In the genomic region with DNA sequence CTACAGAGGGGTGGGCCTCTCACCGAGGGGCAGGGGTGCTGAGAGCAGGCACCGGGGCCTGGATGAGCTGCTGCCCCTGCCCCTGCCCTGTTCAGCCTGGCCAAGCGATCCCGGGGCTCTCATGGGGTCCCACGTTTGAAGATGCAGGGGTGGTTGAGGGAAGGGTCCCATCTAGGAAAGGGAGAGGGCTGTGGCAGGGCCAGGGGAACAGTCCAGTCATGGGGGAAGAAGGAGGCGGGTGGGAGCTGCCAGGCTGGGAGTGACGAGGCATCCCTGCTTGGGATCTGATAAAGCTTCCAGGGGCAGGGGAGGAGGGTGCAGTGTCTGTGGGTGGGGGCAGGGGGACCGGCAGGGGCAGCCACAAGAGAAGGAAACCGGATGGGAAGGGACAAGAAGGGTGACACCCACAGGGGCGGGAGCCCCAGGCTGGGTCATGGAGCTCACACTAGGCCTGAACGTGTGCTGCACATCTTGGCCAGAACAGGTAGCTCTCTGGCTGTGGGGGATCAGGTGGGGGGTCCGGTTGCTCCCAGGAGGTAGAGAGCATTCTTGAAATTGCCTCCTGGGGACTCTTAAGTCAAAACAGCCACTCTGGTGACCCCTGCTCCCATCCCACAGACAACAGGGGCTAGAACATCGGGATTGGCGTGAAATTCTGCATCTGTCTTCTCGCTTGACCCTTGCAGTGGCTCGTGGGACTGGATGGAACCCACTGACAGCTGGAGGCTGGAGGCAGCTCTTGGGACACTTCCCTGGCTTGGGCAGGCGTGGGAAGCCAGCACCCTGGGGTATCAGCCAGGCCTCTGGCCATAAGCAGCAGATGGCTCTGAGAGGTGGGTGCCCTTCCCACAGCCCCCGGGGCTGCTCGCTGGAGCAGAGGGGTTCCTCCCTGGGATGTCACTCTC, we compare ENCODE assay signal across 1 cellular context.
A peak's percentile ranks its signal among the peaks of the same experiment; 100 is the strongest.
TF ChIP-seq lines count a peak whose summit lies in the region.

No MANE protein-coding gene starts in this region.

TF ChIP-seq in K562, 482 proteins besides CTCF, POLR2A, EP300 and RAD21 (continued from another document and continues in another):
- TF ChIP-seq PHTF2 (CRISPR knock-in tag; IDR thresholded peaks at IDR 0.05): no peak
- TF ChIP-seq EWSR1 (IDR thresholded peaks at IDR 0.05; ENCODE audit: borderline replicate concordance, low read depth, partially characterized antibody): no peak
- peak; percentile 78 for TF ChIP-seq CREM (IDR thresholded peaks at IDR 0.05; ENCODE audit: low read depth)
- TF ChIP-seq GTF2A2 (tag; IDR thresholded peaks at IDR 0.05): no peak
- TF ChIP-seq MAFG (tag; conservative IDR thresholded peaks at IDR 0.05): peak; percentile 78
- TF ChIP-seq, protein P1, sequence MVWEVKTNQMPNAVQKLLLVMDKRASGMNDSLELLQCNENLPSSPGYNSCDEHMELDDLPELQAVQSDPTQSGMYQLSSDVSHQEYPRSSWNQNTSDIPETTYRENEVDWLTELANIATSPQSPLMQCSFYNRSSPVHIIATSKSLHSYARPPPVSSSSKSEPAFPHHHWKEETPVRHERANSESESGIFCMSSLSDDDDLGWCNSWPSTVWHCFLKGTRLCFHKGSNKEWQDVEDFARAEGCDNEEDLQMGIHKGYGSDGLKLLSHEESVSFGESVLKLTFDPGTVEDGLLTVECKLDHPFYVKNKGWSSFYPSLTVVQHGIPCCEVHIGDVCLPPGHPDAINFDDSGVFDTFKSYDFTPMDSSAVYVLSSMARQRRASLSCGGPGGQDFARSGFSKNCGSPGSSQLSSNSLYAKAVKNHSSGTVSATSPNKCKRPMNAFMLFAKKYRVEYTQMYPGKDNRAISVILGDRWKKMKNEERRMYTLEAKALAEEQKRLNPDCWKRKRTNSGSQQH (CRISPR knock-in tag; IDR thresholded peaks at IDR 0.05): no peak
- TF ChIP-seq SMAD3 (CRISPR knock-in tag; conservative IDR thresholded peaks at IDR 0.05): no peak
- TF ChIP-seq FOSL1 (tag; conservative IDR thresholded peaks at IDR 0.05): peak; percentile 61
- no peak for TF ChIP-seq SIN3B (IDR thresholded peaks at IDR 0.05; ENCODE audit: low read depth)
- peak; percentile 44 for TF ChIP-seq CBFA2T2 (conservative IDR thresholded peaks at IDR 0.05)
- TF ChIP-seq, protein P2, sequence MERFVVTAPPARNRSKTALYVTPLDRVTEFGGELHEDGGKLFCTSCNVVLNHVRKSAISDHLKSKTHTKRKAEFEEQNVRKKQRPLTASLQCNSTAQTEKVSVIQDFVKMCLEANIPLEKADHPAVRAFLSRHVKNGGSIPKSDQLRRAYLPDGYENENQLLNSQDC (CRISPR knock-in tag; IDR thresholded peaks at IDR 0.05): no peak
- no peak for TF ChIP-seq BACH1 (tag; IDR thresholded peaks at IDR 0.05)
- peak; percentile 60 to 77; a peak in 2 of 4 replicates for TF ChIP-seq MAZ (CRISPR knock-in tag; conservative IDR thresholded peaks at IDR 0.05 in 1 of 2, IDR thresholded peaks at IDR 0.05 in 1 of 2)
- TF ChIP-seq SRSF9 (IDR thresholded peaks at IDR 0.05; ENCODE audit: borderline replicate concordance, low read depth, low read length): no peak
- no peak for TF ChIP-seq ZNF436 (CRISPR knock-in tag; IDR thresholded peaks at IDR 0.05)
- TF ChIP-seq, protein P3, sequence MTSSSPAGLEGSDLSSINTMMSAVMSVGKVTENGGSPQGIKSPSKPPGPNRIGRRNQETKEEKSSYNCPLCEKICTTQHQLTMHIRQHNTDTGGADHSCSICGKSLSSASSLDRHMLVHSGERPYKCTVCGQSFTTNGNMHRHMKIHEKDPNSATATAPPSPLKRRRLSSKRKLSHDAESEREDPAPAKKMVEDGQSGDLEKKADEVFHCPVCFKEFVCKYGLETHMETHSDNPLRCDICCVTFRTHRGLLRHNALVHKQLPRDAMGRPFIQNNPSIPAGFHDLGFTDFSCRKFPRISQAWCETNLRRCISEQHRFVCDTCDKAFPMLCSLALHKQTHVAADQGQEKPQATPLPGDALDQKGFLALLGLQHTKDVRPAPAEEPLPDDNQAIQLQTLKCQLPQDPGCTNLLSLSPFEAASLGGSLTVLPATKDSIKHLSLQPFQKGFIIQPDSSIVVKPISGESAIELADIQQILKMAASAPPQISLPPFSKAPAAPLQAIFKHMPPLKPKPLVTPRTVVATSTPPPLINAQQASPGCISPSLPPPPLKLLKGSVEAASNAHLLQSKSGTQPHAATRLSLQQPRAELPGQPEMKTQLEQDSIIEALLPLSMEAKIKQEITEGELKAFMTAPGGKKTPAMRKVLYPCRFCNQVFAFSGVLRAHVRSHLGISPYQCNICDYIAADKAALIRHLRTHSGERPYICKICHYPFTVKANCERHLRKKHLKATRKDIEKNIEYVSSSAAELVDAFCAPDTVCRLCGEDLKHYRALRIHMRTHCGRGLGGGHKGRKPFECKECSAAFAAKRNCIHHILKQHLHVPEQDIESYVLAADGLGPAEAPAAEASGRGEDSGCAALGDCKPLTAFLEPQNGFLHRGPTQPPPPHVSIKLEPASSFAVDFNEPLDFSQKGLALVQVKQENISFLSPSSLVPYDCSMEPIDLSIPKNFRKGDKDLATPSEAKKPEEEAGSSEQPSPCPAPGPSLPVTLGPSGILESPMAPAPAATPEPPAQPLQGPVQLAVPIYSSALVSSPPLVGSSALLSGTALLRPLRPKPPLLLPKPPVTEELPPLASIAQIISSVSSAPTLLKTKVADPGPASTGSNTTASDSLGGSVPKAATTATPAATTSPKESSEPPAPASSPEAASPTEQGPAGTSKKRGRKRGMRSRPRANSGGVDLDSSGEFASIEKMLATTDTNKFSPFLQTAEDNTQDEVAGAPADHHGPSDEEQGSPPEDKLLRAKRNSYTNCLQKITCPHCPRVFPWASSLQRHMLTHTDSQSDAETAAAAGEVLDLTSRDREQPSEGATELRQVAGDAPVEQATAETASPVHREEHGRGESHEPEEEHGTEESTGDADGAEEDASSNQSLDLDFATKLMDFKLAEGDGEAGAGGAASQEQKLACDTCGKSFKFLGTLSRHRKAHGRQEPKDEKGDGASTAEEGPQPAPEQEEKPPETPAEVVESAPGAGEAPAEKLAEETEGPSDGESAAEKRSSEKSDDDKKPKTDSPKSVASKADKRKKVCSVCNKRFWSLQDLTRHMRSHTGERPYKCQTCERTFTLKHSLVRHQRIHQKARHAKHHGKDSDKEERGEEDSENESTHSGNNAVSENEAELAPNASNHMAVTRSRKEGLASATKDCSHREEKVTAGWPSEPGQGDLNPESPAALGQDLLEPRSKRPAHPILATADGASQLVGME (CRISPR knock-in tag; IDR thresholded peaks at IDR 0.05): 0 out of 2 replicates have a peak, but pooled peaks have one; percentile 28
- TF ChIP-seq, protein P4, sequence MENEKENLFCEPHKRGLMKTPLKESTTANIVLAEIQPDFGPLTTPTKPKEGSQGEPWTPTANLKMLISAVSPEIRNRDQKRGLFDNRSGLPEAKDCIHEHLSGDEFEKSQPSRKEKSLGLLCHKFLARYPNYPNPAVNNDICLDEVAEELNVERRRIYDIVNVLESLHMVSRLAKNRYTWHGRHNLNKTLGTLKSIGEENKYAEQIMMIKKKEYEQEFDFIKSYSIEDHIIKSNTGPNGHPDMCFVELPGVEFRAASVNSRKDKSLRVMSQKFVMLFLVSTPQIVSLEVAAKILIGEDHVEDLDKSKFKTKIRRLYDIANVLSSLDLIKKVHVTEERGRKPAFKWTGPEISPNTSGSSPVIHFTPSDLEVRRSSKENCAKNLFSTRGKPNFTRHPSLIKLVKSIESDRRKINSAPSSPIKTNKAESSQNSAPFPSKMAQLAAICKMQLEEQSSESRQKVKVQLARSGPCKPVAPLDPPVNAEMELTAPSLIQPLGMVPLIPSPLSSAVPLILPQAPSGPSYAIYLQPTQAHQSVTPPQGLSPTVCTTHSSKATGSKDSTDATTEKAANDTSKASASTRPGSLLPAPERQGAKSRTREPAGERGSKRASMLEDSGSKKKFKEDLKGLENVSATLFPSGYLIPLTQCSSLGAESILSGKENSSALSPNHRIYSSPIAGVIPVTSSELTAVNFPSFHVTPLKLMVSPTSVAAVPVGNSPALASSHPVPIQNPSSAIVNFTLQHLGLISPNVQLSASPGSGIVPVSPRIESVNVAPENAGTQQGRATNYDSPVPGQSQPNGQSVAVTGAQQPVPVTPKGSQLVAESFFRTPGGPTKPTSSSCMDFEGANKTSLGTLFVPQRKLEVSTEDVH (IDR thresholded peaks at IDR 0.05; ENCODE audit: low read depth, partially characterized antibody): no peak
- TF ChIP-seq MYC (IDR thresholded peaks at IDR 0.05; ENCODE audit: low read depth, low read length): no peak
- no peak for TF ChIP-seq MYC (CRISPR knock-in tag; IDR thresholded peaks at IDR 0.05; ENCODE audit: borderline replicate concordance, low read depth)
- TF ChIP-seq XRCC3 (IDR thresholded peaks at IDR 0.05): no peak
- peak; percentile 31; the same call in 1 of the 2 replicates for TF ChIP-seq BCOR (IDR thresholded peaks at IDR 0.05)
- TF ChIP-seq STAT5A (IDR thresholded peaks at IDR 0.05; ENCODE audit: borderline replicate concordance, low read length): no peak
- no peak for TF ChIP-seq CAMTA2 (CRISPR knock-in tag; conservative IDR thresholded peaks at IDR 0.05)
- TF ChIP-seq, protein P5, sequence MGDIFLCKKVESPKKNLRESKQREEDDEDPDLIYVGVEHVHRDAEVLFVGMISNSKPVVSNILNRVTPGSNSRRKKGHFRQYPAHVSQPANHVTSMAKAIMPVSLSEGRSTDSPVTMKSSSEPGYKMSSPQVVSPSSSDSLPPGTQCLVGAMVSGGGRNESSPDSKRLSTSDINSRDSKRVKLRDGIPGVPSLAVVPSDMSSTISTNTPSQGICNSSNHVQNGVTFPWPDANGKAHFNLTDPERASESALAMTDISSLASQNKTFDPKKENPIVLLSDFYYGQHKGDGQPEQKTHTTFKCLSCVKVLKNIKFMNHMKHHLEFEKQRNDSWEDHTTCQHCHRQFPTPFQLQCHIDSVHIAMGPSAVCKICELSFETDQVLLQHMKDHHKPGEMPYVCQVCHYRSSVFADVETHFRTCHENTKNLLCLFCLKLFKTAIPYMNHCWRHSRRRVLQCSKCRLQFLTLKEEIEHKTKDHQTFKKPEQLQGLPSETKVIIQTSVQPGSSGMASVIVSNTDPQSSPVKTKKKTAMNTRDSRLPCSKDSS (IDR thresholded peaks at IDR 0.05; ENCODE audit: low read depth, partially characterized antibody): no peak
- TF ChIP-seq ZNF695 (CRISPR knock-in tag; IDR thresholded peaks at IDR 0.05): no peak
- 0 out of 2 replicates have a peak, but pooled peaks have one; percentile 46 for TF ChIP-seq BRD4 (IDR thresholded peaks at IDR 0.05)
- TF ChIP-seq, protein P6, sequence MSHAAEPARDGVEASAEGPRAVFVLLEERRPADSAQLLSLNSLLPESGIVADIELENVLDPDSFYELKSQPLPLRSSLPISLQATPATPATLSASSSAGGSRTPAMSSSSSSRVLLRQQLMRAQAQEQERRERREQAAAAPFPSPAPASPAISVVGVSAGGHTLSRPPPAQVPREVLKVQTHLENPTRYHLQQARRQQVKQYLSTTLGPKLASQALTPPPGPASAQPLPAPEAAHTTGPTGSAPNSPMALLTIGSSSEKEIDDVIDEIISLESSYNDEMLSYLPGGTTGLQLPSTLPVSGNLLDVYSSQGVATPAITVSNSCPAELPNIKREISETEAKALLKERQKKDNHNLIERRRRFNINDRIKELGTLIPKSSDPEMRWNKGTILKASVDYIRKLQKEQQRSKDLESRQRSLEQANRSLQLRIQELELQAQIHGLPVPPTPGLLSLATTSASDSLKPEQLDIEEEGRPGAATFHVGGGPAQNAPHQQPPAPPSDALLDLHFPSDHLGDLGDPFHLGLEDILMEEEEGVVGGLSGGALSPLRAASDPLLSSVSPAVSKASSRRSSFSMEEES (CRISPR knock-in tag; IDR thresholded peaks at IDR 0.05): no peak
- TF ChIP-seq CCNT2 (IDR thresholded peaks at IDR 0.05; ENCODE audit: borderline replicate concordance, extremely low read depth, insufficient read length, low read depth, low read length): peak; percentile 27
- no peak for TF ChIP-seq RFX1 (IDR thresholded peaks at IDR 0.05)
- no peak for TF ChIP-seq ZEB2 (IDR thresholded peaks at IDR 0.05)
- TF ChIP-seq ZNF583 (CRISPR knock-in tag; IDR thresholded peaks at IDR 0.05): 0 out of 2 replicates have a peak, but pooled peaks have one; percentile 35
- peak; percentile 55 for TF ChIP-seq RBBP5 (IDR thresholded peaks at IDR 0.05; ENCODE audit: borderline replicate concordance, insufficient read depth, low read length, poor library complexity, severe bottlenecking)
- no peak for TF ChIP-seq DIDO1 (tag; IDR thresholded peaks at IDR 0.05; ENCODE audit: low read depth)
- TF ChIP-seq GATA2 (CRISPR knock-in tag; IDR thresholded peaks at IDR 0.05): peak; percentile 58; the same call in 1 of the 2 replicates
- TF ChIP-seq, protein P7, sequence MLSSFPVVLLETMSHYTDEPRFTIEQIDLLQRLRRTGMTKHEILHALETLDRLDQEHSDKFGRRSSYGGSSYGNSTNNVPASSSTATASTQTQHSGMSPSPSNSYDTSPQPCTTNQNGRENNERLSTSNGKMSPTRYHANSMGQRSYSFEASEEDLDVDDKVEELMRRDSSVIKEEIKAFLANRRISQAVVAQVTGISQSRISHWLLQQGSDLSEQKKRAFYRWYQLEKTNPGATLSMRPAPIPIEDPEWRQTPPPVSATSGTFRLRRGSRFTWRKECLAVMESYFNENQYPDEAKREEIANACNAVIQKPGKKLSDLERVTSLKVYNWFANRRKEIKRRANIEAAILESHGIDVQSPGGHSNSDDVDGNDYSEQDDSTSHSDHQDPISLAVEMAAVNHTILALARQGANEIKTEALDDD (IDR thresholded peaks at IDR 0.05): no peak
- peak in 1 of 2 experiments; percentile 40; a peak in 1 of 4 replicates for TF ChIP-seq KDM1A (IDR thresholded peaks at IDR 0.05)
- no peak for TF ChIP-seq CBX2 (IDR thresholded peaks at IDR 0.05; ENCODE audit: insufficient read depth, low read length, poor library complexity, severe bottlenecking)
- TF ChIP-seq, protein P8, sequence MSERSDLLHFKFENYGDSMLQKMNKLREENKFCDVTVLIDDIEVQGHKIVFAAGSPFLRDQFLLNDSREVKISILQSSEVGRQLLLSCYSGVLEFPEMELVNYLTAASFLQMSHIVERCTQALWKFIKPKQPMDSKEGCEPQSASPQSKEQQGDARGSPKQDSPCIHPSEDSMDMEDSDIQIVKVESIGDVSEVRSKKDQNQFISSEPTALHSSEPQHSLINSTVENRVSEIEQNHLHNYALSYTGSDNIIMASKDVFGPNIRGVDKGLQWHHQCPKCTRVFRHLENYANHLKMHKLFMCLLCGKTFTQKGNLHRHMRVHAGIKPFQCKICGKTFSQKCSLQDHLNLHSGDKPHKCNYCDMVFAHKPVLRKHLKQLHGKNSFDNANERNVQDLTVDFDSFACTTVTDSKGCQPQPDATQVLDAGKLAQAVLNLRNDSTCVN (CRISPR knock-in tag; IDR thresholded peaks at IDR 0.05): no peak
